Comparison of ENCODE assay signal across 1 cellular context in the genomic region with DNA sequence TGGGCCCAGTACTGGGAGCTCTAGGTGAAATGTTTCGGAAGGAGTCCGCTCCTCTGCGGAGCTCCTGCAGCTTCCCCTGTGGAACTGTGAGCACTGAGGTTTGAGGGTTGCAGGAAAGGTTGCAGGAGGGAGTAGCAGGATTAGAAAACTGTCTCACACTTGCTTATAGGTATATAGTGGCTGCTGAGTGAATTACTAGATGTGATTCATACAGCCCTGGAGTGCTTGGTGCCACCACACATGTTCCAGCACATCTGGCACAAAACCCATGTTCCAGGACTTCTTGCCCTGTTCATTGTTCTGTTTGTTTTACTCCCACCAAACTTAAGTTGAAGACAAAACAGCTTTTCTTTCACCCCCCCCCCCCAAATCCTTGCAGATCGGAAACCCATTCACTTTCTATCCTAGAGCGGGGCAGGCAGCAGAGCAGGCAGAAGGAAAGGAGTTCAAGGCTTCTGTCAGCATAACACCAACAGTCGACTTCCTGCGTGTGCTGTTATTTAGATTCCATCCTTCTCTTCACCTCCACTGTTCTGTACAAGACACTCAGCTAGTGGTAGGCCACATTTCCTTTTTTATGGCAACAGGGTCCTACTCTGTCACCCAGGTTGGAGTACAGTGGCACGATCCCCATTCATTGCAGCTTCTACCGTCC.
A peak's percentile ranks its signal among the peaks of the same experiment; 100 is the strongest.
TF ChIP-seq lines count a peak whose summit lies in the region.

No MANE protein-coding gene starts in this region.

TF ChIP-seq in HepG2, 621 proteins besides CTCF, POLR2A, EP300 and RAD21 (continued from another document and continues in another):
- TF ChIP-seq, protein P1, sequence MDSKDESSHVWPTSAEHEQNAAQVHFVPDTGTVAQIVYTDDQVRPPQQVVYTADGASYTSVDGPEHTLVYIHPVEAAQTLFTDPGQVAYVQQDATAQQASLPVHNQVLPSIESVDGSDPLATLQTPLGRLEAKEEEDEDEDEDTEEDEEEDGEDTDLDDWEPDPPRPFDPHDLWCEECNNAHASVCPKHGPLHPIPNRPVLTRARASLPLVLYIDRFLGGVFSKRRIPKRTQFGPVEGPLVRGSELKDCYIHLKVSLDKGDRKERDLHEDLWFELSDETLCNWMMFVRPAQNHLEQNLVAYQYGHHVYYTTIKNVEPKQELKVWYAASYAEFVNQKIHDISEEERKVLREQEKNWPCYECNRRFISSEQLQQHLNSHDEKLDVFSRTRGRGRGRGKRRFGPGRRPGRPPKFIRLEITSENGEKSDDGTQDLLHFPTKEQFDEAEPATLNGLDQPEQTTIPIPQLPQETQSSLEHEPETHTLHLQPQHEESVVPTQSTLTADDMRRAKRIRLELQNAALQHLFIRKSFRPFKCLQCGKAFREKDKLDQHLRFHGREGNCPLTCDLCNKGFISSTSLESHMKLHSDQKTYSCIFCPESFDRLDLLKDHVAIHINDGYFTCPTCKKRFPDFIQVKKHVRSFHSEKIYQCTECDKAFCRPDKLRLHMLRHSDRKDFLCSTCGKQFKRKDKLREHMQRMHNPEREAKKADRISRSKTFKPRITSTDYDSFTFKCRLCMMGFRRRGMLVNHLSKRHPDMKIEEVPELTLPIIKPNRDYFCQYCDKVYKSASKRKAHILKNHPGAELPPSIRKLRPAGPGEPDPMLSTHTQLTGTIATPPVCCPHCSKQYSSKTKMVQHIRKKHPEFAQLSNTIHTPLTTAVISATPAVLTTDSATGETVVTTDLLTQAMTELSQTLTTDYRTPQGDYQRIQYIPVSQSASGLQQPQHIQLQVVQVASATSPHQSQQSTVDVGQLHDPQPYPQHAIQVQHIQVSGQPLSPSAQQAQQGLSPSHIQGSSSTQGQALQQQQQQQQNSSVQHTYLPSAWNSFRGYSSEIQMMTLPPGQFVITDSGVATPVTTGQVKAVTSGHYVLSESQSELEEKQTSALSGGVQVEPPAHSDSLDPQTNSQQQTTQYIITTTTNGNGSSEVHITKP (CRISPR knock-in tag; IDR thresholded peaks at IDR 0.05; ENCODE audit: low read depth): peak; percentile 37; the same call in 1 of the 2 replicates
- no peak for TF ChIP-seq LCORL (IDR thresholded peaks at IDR 0.05)
- TF ChIP-seq LCORL (CRISPR knock-in tag; IDR thresholded peaks at IDR 0.05): peak; percentile 52; the same call in 1 of the 2 replicates
- peak; percentile 41; the same call in 1 of the 2 replicates for TF ChIP-seq NCOA1 (CRISPR knock-in tag; IDR thresholded peaks at IDR 0.05)
- no peak for TF ChIP-seq ZFAT (CRISPR knock-in tag; conservative IDR thresholded peaks at IDR 0.05)
- TF ChIP-seq MXD4 (CRISPR knock-in tag; IDR thresholded peaks at IDR 0.05): no peak
- TF ChIP-seq IRF2 (CRISPR knock-in tag; IDR thresholded peaks at IDR 0.05): no peak
- TF ChIP-seq SIX1 (CRISPR knock-in tag; IDR thresholded peaks at IDR 0.05; ENCODE audit: borderline replicate concordance): no peak
- TF ChIP-seq TRIM24 (CRISPR knock-in tag; IDR thresholded peaks at IDR 0.05): no peak
- TF ChIP-seq ZNF496 (CRISPR knock-in tag; IDR thresholded peaks at IDR 0.05; ENCODE audit: insufficient replicate concordance): no peak
- no peak for TF ChIP-seq ZNF20 (CRISPR knock-in tag; IDR thresholded peaks at IDR 0.05)
- no peak; the same call in 1 of the 2 replicates for TF ChIP-seq BORCS8-MEF2B (CRISPR knock-in tag; IDR thresholded peaks at IDR 0.05)
- 0 out of 2 replicates have a peak, but pooled peaks have one; percentile 8 for TF ChIP-seq PPARG (CRISPR knock-in tag; conservative IDR thresholded peaks at IDR 0.05)
- TF ChIP-seq ZNF354B (CRISPR knock-in tag; IDR thresholded peaks at IDR 0.05): 0 out of 2 replicates have a peak, but pooled peaks have one; percentile 30
- TF ChIP-seq, protein P2, sequence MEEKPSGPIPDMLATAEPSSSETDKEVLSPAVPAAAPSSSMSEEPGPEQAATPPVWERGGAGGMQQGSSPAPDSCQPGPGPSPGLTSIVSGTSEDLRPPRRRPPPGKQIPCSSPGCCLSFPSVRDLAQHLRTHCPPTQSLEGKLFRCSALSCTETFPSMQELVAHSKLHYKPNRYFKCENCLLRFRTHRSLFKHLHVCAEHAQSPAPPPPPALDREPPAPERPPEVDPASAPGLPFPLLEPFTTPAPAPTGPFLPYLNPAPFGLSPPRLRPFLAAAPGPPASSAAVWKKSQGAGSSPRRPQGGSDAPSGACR (CRISPR knock-in tag; IDR thresholded peaks at IDR 0.05): no peak
- no peak for TF ChIP-seq ZNF335 (CRISPR knock-in tag; IDR thresholded peaks at IDR 0.05)
- TF ChIP-seq, protein P3, sequence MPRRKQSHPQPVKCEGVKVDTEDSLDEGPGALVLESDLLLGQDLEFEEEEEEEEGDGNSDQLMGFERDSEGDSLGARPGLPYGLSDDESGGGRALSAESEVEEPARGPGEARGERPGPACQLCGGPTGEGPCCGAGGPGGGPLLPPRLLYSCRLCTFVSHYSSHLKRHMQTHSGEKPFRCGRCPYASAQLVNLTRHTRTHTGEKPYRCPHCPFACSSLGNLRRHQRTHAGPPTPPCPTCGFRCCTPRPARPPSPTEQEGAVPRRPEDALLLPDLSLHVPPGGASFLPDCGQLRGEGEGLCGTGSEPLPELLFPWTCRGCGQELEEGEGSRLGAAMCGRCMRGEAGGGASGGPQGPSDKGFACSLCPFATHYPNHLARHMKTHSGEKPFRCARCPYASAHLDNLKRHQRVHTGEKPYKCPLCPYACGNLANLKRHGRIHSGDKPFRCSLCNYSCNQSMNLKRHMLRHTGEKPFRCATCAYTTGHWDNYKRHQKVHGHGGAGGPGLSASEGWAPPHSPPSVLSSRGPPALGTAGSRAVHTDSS (CRISPR knock-in tag; conservative IDR thresholded peaks at IDR 0.05): no peak
- TF ChIP-seq, protein P4, sequence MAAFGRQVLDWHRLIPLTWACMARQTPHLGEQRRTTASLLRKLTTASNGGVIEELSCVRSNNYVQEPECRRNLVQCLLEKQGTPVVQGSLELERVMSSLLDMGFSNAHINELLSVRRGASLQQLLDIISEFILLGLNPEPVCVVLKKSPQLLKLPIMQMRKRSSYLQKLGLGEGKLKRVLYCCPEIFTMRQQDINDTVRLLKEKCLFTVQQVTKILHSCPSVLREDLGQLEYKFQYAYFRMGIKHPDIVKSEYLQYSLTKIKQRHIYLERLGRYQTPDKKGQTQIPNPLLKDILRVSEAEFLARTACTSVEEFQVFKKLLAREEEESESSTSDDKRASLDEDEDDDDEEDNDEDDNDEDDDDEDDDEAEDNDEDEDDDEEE (CRISPR knock-in tag; IDR thresholded peaks at IDR 0.05): 0 out of 2 replicates have a peak, but pooled peaks have one; percentile 4
- no peak for TF ChIP-seq ZNF230 (CRISPR knock-in tag; IDR thresholded peaks at IDR 0.05)
- TF ChIP-seq YEATS2 (CRISPR knock-in tag; IDR thresholded peaks at IDR 0.05; ENCODE audit: borderline replicate concordance): peak; percentile 6; the same call in 1 of the 2 replicates
- TF ChIP-seq MIER3 (CRISPR knock-in tag; IDR thresholded peaks at IDR 0.05; ENCODE audit: borderline replicate concordance): no peak
- no peak for TF ChIP-seq ZNF792 (CRISPR knock-in tag; IDR thresholded peaks at IDR 0.05)
- no peak for TF ChIP-seq ZC3H4 (CRISPR knock-in tag; IDR thresholded peaks at IDR 0.05; ENCODE audit: borderline replicate concordance)
- no peak for TF ChIP-seq ATAD3A (CRISPR knock-in tag; IDR thresholded peaks at IDR 0.05)
- no peak for TF ChIP-seq ELF1 (CRISPR knock-in tag; IDR thresholded peaks at IDR 0.05)
- TF ChIP-seq, protein P5, sequence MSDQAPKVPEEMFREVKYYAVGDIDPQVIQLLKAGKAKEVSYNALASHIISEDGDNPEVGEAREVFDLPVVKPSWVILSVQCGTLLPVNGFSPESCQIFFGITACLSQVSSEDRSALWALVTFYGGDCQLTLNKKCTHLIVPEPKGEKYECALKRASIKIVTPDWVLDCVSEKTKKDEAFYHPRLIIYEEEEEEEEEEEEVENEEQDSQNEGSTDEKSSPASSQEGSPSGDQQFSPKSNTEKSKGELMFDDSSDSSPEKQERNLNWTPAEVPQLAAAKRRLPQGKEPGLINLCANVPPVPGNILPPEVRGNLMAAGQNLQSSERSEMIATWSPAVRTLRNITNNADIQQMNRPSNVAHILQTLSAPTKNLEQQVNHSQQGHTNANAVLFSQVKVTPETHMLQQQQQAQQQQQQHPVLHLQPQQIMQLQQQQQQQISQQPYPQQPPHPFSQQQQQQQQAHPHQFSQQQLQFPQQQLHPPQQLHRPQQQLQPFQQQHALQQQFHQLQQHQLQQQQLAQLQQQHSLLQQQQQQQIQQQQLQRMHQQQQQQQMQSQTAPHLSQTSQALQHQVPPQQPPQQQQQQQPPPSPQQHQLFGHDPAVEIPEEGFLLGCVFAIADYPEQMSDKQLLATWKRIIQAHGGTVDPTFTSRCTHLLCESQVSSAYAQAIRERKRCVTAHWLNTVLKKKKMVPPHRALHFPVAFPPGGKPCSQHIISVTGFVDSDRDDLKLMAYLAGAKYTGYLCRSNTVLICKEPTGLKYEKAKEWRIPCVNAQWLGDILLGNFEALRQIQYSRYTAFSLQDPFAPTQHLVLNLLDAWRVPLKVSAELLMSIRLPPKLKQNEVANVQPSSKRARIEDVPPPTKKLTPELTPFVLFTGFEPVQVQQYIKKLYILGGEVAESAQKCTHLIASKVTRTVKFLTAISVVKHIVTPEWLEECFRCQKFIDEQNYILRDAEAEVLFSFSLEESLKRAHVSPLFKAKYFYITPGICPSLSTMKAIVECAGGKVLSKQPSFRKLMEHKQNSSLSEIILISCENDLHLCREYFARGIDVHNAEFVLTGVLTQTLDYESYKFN (CRISPR knock-in tag; conservative IDR thresholded peaks at IDR 0.05): peak; percentile 14; the same call in 1 of the 2 replicates
- TF ChIP-seq NFATC3 (CRISPR knock-in tag; IDR thresholded peaks at IDR 0.05): 0 out of 2 replicates have a peak, but pooled peaks have one; percentile 9
- no peak for TF ChIP-seq HOXA3 (CRISPR knock-in tag; IDR thresholded peaks at IDR 0.05)
- TF ChIP-seq POLR2G (IDR thresholded peaks at IDR 0.05; ENCODE audit: low read depth, low read length): no peak; the same call in 1 of the 2 replicates
- TF ChIP-seq, protein P6, sequence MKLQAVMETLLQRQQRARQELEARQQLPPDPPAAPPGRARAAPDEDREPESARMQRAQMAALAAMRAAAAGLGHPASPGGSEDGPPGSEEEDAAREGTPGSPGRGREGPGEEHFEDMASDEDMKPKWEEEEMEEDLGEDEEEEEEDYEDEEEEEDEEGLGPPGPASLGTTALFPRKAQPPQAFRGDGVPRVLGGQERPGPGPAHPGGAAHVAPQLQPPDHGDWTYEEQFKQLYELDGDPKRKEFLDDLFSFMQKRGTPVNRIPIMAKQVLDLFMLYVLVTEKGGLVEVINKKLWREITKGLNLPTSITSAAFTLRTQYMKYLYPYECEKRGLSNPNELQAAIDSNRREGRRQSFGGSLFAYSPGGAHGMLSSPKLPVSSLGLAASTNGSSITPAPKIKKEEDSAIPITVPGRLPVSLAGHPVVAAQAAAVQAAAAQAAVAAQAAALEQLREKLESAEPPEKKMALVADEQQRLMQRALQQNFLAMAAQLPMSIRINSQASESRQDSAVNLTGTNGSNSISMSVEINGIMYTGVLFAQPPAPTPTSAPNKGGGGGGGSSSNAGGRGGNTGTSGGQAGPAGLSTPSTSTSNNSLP (IDR thresholded peaks at IDR 0.05; ENCODE audit: low read depth, low read length): peak; percentile 2; the same call in 1 of the 2 replicates
- no peak for TF ChIP-seq ARNT2 (CRISPR knock-in tag; IDR thresholded peaks at IDR 0.05; ENCODE audit: low read depth)
- no peak for TF ChIP-seq ATF1 (CRISPR knock-in tag; IDR thresholded peaks at IDR 0.05)
- TF ChIP-seq ZNF788 (CRISPR knock-in tag; IDR thresholded peaks at IDR 0.05; ENCODE audit: borderline replicate concordance): no peak
- TF ChIP-seq ZNF501 (CRISPR knock-in tag; IDR thresholded peaks at IDR 0.05): peak; percentile 2; the same call in 1 of the 2 replicates
- TF ChIP-seq SMC3 (IDR thresholded peaks at IDR 0.05; ENCODE audit: low read length): 0 out of 2 replicates have a peak, but pooled peaks have one; percentile 1
- TF ChIP-seq AHR (CRISPR knock-in tag; IDR thresholded peaks at IDR 0.05): 0 out of 2 replicates have a peak, but pooled peaks have one; percentile 4
- TF ChIP-seq, protein P7, sequence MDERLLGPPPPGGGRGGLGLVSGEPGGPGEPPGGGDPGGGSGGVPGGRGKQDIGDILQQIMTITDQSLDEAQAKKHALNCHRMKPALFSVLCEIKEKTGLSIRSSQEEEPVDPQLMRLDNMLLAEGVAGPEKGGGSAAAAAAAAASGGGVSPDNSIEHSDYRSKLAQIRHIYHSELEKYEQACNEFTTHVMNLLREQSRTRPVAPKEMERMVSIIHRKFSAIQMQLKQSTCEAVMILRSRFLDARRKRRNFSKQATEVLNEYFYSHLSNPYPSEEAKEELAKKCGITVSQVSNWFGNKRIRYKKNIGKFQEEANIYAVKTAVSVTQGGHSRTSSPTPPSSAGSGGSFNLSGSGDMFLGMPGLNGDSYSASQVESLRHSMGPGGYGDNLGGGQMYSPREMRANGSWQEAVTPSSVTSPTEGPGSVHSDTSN (CRISPR knock-in tag; IDR thresholded peaks at IDR 0.05): no peak
- peak; percentile 4; the same call in 1 of the 2 replicates for TF ChIP-seq SALL1 (CRISPR knock-in tag; IDR thresholded peaks at IDR 0.05)
- TF ChIP-seq CBX5 (CRISPR knock-in tag; IDR thresholded peaks at IDR 0.05; ENCODE audit: borderline replicate concordance): peak; percentile 5; the same call in 1 of the 2 replicates
- TF ChIP-seq RFX5 (IDR thresholded peaks at IDR 0.05; ENCODE audit: low read depth, low read length): no peak
- TF ChIP-seq, protein P8, sequence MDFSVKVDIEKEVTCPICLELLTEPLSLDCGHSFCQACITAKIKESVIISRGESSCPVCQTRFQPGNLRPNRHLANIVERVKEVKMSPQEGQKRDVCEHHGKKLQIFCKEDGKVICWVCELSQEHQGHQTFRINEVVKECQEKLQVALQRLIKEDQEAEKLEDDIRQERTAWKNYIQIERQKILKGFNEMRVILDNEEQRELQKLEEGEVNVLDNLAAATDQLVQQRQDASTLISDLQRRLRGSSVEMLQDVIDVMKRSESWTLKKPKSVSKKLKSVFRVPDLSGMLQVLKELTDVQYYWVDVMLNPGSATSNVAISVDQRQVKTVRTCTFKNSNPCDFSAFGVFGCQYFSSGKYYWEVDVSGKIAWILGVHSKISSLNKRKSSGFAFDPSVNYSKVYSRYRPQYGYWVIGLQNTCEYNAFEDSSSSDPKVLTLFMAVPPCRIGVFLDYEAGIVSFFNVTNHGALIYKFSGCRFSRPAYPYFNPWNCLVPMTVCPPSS (IDR thresholded peaks at IDR 0.05): no peak
- no peak for TF ChIP-seq RBM39 (IDR thresholded peaks at IDR 0.05; ENCODE audit: low read depth, low read length, poor library complexity, severe bottlenecking)
- TF ChIP-seq SOX5 (CRISPR knock-in tag; IDR thresholded peaks at IDR 0.05; ENCODE audit: borderline replicate concordance): no peak
- no peak for TF ChIP-seq FOXM1 (CRISPR knock-in tag; IDR thresholded peaks at IDR 0.05)
